1 cellular context compared by ENCODE assay signal in genomic region chr4:121220698-121221097, GRCh38.
TF ChIP-seq lines count a peak whose summit lies in the region.

No MANE protein-coding gene starts in this region.

TF ChIP-seq in neural cell, 6 proteins besides CTCF, POLR2A, EP300 and RAD21 (continued from another document):
- no peak for TF ChIP-seq REST (IDR thresholded peaks at IDR 0.05; ENCODE audit: borderline replicate concordance)
